In genomic region chr14:88481794-88482193, GRCh38 we compare ENCODE assay signal across 1 cellular context.
TF ChIP-seq lines count a peak whose summit lies in the region.

No MANE protein-coding gene starts in this region.

TF ChIP-seq in GM23338, 12 proteins besides CTCF, POLR2A, EP300 and RAD21 (continued from another document):
- TF ChIP-seq ZNF114 (CRISPR knock-in tag; IDR thresholded peaks at IDR 0.05) (no peak), EZH2phosphoT487 (IDR thresholded peaks at IDR 0.05; ENCODE audit: unreplicated experiment) (no peak), POLR2AphosphoS5 (IDR thresholded peaks at IDR 0.05; ENCODE audit: low read depth) (no peak), REST (IDR thresholded peaks at IDR 0.05; ENCODE audit: unreplicated experiment) (no peak)
